1 cellular context compared by ENCODE assay signal in genomic region chr20:17536944-17537444, GRCh38.
A peak's percentile ranks its signal among the peaks of the same experiment; 100 is the strongest.
TF ChIP-seq lines count a peak whose summit lies in the region.

No MANE protein-coding gene starts in this region.

TF ChIP-seq in HepG2, 621 proteins besides CTCF, POLR2A, EP300 and RAD21 (continued from another document and continues in another):
- TF ChIP-seq, protein P1, sequence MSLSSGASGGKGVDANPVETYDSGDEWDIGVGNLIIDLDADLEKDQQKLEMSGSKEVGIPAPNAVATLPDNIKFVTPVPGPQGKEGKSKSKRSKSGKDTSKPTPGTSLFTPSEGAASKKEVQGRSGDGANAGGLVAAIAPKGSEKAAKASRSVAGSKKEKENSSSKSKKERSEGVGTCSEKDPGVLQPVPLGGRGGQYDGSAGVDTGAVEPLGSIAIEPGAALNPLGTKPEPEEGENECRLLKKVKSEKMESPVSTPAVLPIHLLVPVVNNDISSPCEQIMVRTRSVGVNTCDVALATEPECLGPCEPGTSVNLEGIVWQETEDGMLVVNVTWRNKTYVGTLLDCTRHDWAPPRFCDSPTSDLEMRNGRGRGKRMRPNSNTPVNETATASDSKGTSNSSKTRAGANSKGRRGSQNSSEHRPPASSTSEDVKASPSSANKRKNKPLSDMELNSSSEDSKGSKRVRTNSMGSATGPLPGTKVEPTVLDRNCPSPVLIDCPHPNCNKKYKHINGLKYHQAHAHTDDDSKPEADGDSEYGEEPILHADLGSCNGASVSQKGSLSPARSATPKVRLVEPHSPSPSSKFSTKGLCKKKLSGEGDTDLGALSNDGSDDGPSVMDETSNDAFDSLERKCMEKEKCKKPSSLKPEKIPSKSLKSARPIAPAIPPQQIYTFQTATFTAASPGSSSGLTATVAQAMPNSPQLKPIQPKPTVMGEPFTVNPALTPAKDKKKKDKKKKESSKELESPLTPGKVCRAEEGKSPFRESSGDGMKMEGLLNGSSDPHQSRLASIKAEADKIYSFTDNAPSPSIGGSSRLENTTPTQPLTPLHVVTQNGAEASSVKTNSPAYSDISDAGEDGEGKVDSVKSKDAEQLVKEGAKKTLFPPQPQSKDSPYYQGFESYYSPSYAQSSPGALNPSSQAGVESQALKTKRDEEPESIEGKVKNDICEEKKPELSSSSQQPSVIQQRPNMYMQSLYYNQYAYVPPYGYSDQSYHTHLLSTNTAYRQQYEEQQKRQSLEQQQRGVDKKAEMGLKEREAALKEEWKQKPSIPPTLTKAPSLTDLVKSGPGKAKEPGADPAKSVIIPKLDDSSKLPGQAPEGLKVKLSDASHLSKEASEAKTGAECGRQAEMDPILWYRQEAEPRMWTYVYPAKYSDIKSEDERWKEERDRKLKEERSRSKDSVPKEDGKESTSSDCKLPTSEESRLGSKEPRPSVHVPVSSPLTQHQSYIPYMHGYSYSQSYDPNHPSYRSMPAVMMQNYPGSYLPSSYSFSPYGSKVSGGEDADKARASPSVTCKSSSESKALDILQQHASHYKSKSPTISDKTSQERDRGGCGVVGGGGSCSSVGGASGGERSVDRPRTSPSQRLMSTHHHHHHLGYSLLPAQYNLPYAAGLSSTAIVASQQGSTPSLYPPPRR (CRISPR knock-in tag; IDR thresholded peaks at IDR 0.05; ENCODE audit: borderline replicate concordance) = no peak
- TF ChIP-seq, protein P2, sequence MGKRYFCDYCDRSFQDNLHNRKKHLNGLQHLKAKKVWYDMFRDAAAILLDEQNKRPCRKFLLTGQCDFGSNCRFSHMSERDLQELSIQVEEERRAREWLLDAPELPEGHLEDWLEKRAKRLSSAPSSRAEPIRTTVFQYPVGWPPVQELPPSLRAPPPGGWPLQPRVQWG (CRISPR knock-in tag; IDR thresholded peaks at IDR 0.05; ENCODE audit: borderline replicate concordance, low read depth) = no peak
- TF ChIP-seq ATAD3A (CRISPR knock-in tag; IDR thresholded peaks at IDR 0.05) (no peak), ZNF10 (CRISPR knock-in tag; IDR thresholded peaks at IDR 0.05; ENCODE audit: borderline replicate concordance, low read depth) (no peak), ZFX (CRISPR knock-in tag; IDR thresholded peaks at IDR 0.05; ENCODE audit: low read depth) (peak; percentile 19; the same call in 1 of the 2 replicates), AGO1 (IDR thresholded peaks at IDR 0.05; ENCODE audit: low read depth, low read length, poor library complexity, severe bottlenecking) (no peak), ZNF333 (CRISPR knock-in tag; IDR thresholded peaks at IDR 0.05; ENCODE audit: borderline replicate concordance) (no peak), ZNF281 (CRISPR knock-in tag; IDR thresholded peaks at IDR 0.05; ENCODE audit: borderline replicate concordance) (no peak), ZBTB14 (CRISPR knock-in tag; IDR thresholded peaks at IDR 0.05) (no peak), TAF15 (IDR thresholded peaks at IDR 0.05; ENCODE audit: low read depth, low read length, poor library complexity, severe bottlenecking) (no peak), ZFP36 (IDR thresholded peaks at IDR 0.05; ENCODE audit: borderline replicate concordance, low read depth, low read length, partially characterized antibody) (peak; percentile 55), STAT5B (CRISPR knock-in tag; IDR thresholded peaks at IDR 0.05) (no peak), SMARCE1 (IDR thresholded peaks at IDR 0.05; ENCODE audit: borderline replicate concordance) (no peak), ZNF441 (CRISPR knock-in tag; IDR thresholded peaks at IDR 0.05; ENCODE audit: borderline replicate concordance) (no peak), MED1 (CRISPR knock-in tag; IDR thresholded peaks at IDR 0.05) (0 out of 2 replicates have a peak, but pooled peaks have one; percentile 41), ZFP1 (CRISPR knock-in tag; IDR thresholded peaks at IDR 0.05) (0 out of 2 replicates have a peak, but pooled peaks have one; percentile 20), ZNF746 (CRISPR knock-in tag; IDR thresholded peaks at IDR 0.05) (no peak), FLYWCH1 (CRISPR knock-in tag; IDR thresholded peaks at IDR 0.05) (no peak), ZNF703 (CRISPR knock-in tag; IDR thresholded peaks at IDR 0.05; ENCODE audit: borderline replicate concordance) (no peak), ZNF17 (CRISPR knock-in tag; IDR thresholded peaks at IDR 0.05) (no peak), ZNF263 (CRISPR knock-in tag; IDR thresholded peaks at IDR 0.05) (no peak), ZNF326 (CRISPR knock-in tag; IDR thresholded peaks at IDR 0.05; ENCODE audit: borderline replicate concordance) (no peak), ZNF839 (CRISPR knock-in tag; IDR thresholded peaks at IDR 0.05; ENCODE audit: borderline replicate concordance) (no peak), KLF9 (CRISPR knock-in tag; IDR thresholded peaks at IDR 0.05; ENCODE audit: low read depth) (no peak), ZNF136 (CRISPR knock-in tag; IDR thresholded peaks at IDR 0.05; ENCODE audit: low read depth) (no peak), ZNF414 (CRISPR knock-in tag; IDR thresholded peaks at IDR 0.05) (no peak), ZNF614 (CRISPR knock-in tag; IDR thresholded peaks at IDR 0.05; ENCODE audit: borderline replicate concordance) (peak; percentile 86; the same call in 1 of the 2 replicates), CHD2 (IDR thresholded peaks at IDR 0.05; ENCODE audit: low read depth, low read length) (no peak), ARHGAP35 (CRISPR knock-in tag; IDR thresholded peaks at IDR 0.05; ENCODE audit: borderline replicate concordance) (peak; percentile 76; the same call in 1 of the 2 replicates), ZNF30 (CRISPR knock-in tag; IDR thresholded peaks at IDR 0.05) (no peak), ZNF292 (CRISPR knock-in tag; IDR thresholded peaks at IDR 0.05; ENCODE audit: borderline replicate concordance, low read depth) (no peak), ZNF331 (CRISPR knock-in tag; IDR thresholded peaks at IDR 0.05) (peak; percentile 79), ZNF567 (CRISPR knock-in tag; IDR thresholded peaks at IDR 0.05; ENCODE audit: borderline replicate concordance) (peak; percentile 84), MAFG (CRISPR knock-in tag; IDR thresholded peaks at IDR 0.05) (no peak), KAT8 (CRISPR knock-in tag; IDR thresholded peaks at IDR 0.05) (peak; percentile 51), NFIB (CRISPR knock-in tag; IDR thresholded peaks at IDR 0.05; ENCODE audit: borderline replicate concordance) (no peak)
- TF ChIP-seq, protein P3, sequence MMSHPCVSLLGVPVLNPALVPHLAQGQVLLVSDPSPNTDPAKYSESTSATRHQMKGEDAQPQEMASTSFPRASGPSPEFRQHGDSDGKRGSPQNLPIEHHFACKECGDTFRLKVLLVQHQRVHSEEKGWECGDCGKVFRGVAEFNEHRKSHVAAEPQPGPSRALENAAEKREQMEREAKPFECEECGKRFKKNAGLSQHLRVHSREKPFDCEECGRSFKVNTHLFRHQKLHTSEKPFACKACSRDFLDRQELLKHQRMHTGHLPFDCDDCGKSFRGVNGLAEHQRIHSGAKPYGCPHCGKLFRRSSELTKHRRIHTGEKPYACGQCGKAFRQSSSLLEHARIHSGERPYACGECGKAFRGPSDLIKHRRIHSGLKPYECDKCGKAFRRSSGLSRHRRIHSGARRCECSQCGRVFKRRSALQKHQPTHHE (CRISPR knock-in tag; IDR thresholded peaks at IDR 0.05; ENCODE audit: borderline replicate concordance) = no peak
- TF ChIP-seq, protein P4, sequence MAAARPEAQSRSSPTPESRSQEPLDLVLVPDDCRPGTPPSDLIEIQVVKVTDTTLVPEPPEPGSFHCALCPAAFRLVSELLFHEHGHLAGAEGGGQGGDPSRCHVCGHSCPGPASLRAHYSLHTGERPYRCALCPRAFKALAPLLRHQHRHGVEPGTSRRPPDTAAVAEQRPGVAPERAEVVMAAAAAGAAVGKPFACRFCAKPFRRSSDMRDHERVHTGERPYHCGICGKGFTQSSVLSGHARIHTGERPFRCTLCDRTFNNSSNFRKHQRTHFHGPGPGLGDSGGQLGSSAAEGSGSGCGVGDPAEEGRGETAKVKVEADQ (CRISPR knock-in tag; IDR thresholded peaks at IDR 0.05; ENCODE audit: borderline replicate concordance) = no peak
- TF ChIP-seq, protein P5, sequence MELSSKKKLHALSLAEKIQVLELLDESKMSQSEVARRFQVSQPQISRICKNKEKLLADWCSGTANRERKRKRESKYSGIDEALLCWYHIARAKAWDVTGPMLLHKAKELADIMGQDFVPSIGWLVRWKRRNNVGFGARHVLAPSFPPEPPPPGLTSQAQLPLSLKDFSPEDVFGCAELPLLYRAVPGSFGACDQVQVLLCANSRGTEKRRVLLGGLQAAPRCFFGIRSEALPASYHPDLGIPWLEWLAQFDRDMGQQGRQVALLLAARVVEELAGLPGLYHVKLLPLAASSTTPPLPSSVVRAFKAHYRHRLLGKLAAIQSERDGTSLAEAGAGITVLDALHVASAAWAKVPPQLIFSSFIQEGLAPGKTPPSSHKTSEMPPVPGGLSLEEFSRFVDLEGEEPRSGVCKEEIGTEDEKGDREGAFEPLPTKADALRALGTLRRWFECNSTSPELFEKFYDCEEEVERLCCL (CRISPR knock-in tag; IDR thresholded peaks at IDR 0.05; ENCODE audit: borderline replicate concordance) = no peak
- TF ChIP-seq, protein P6, sequence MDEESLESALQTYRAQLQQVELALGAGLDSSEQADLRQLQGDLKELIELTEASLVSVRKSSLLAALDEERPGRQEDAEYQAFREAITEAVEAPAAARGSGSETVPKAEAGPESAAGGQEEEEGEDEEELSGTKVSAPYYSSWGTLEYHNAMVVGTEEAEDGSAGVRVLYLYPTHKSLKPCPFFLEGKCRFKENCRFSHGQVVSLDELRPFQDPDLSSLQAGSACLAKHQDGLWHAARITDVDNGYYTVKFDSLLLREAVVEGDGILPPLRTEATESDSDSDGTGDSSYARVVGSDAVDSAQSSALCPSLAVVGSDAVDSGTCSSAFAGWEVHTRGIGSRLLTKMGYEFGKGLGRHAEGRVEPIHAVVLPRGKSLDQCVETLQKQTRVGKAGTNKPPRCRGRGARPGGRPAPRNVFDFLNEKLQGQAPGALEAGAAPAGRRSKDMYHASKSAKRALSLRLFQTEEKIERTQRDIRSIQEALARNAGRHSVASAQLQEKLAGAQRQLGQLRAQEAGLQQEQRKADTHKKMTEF (CRISPR knock-in tag; IDR thresholded peaks at IDR 0.05) = no peak
- TF ChIP-seq, protein P7, sequence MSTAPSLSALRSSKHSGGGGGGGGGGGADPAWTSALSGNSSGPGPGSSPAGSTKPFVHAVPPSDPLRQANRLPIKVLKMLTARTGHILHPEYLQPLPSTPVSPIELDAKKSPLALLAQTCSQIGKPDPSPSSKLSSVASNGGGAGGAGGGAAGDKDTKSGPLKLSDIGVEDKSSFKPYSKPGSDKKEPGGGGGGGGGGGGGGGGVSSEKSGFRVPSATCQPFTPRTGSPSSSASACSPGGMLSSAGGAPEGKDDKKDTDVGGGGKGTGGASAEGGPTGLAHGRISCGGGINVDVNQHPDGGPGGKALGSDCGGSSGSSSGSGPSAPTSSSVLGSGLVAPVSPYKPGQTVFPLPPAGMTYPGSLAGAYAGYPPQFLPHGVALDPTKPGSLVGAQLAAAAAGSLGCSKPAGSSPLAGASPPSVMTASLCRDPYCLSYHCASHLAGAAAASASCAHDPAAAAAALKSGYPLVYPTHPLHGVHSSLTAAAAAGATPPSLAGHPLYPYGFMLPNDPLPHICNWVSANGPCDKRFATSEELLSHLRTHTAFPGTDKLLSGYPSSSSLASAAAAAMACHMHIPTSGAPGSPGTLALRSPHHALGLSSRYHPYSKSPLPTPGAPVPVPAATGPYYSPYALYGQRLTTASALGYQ (CRISPR knock-in tag; IDR thresholded peaks at IDR 0.05) = no peak
- TF ChIP-seq, protein P8, sequence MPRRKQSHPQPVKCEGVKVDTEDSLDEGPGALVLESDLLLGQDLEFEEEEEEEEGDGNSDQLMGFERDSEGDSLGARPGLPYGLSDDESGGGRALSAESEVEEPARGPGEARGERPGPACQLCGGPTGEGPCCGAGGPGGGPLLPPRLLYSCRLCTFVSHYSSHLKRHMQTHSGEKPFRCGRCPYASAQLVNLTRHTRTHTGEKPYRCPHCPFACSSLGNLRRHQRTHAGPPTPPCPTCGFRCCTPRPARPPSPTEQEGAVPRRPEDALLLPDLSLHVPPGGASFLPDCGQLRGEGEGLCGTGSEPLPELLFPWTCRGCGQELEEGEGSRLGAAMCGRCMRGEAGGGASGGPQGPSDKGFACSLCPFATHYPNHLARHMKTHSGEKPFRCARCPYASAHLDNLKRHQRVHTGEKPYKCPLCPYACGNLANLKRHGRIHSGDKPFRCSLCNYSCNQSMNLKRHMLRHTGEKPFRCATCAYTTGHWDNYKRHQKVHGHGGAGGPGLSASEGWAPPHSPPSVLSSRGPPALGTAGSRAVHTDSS (CRISPR knock-in tag; conservative IDR thresholded peaks at IDR 0.05) = no peak
